ENCODE assay signal across 8 cellular contexts in genomic region chr19:15836595-15837398, GRCh38. TPM values are rescaled to one million over a fixed set of nuclear protein-coding genes. Genes with fewer than 3 reads are reported as not detected.
DNase-seq lines count a peak whose midpoint lies in the region; ATAC-seq and TF ChIP-seq lines count a peak whose summit lies in the region.

No MANE protein-coding gene starts in this region.

- no peaks in the 10 kb centered on the region for H3K79me2 ChIP-seq in osteoblast (ENCODE audit: insufficient read depth, low read length)

- no peaks in the 10 kb centered on the region for H3K27me3 ChIP-seq in osteoblast (ENCODE audit: insufficient read depth, low read length)
- no peaks in the 10 kb centered on the region for H3K27me3 ChIP-seq in thymus (ENCODE audit: control insufficient read depth, insufficient read depth)

- TF ChIP-seq RAD21 in Ishikawa (IDR thresholded peaks at IDR 0.05; ENCODE audit: low read depth), result no peak

- H3K4me2 ChIP-seq in osteoblast (ENCODE audit: insufficient read depth, low read length), result peak overlapping the region; percentile 83

- DNase-seq in DMS79 treated with DMSO at 0.1 percent for 48 hours (lab: John Stamatoyannopoulos, UW) (peak; percentile 97), RPMI8226 (peak; percentile 97), fibroblast of peridontal ligament (ENCODE audit: extremely low read depth) (peak; percentile 89), osteoblast (ENCODE audit: insufficient read length, low spot score, missing footprints) (peak; percentile 97)
- peak; percentile 86 to 89 for DNase-seq in activated T-helper 1 cell treated with anti-CD3 and anti-CD28 coated beads, Interleukin-2, amount 50 U/mL, for 16 hours (ENCODE audit: low read depth in 1 of 2, low spot score in 1 of 2)

- H3K27ac ChIP-seq in osteoblast (ENCODE audit: low read depth, low read length), result peak overlapping the region; percentile 86
- H3K27ac ChIP-seq in thymus (ENCODE audit: low read depth), result peak overlapping the region; percentile 100

- H4K20me1 ChIP-seq in osteoblast (ENCODE audit: insufficient read depth, low read length), result no peaks in the 10 kb centered on the region

- no peaks in the 10 kb centered on the region for H3K36me3 ChIP-seq in osteoblast (ENCODE audit: insufficient read depth, low read length)
- H3K36me3 ChIP-seq in thymus (ENCODE audit: control insufficient read depth, insufficient read depth), result no peaks in the 10 kb centered on the region

- under 1% methylated on average over 49 of the region's 49 CpGs for WGBS in thymus

- TF ChIP-seq CTCF in osteoblast (IDR thresholded peaks at IDR 0.05; ENCODE audit: extremely low read depth, low read depth, low read length), result no peak

- H2AFZ ChIP-seq in osteoblast (ENCODE audit: low read length), result peak overlapping the region; percentile 96

- no peaks in the 10 kb centered on the region for H3K9me3 ChIP-seq in osteoblast (ENCODE audit: low read depth, low read length)
- no peaks in the 10 kb centered on the region for H3K9me3 ChIP-seq in thymus (ENCODE audit: control insufficient read depth)

- TF ChIP-seq EP300 in Ishikawa (IDR thresholded peaks at IDR 0.05; ENCODE audit: borderline replicate concordance), result peak; percentile 21; the same call in 1 of the 2 replicates

- H3K4me3 ChIP-seq in osteoblast (ENCODE audit: insufficient read depth, low read length), result peak overlapping the region; percentile 94
- H3K4me3 ChIP-seq in thymus (ENCODE audit: low read length), result peak overlapping the region; percentile 71

- peak; percentile 91 for ATAC-seq in GM21576 (IDR thresholded peaks at IDR 0.05; ENCODE audit: unreplicated experiment)

- H3K4me1 ChIP-seq in osteoblast (ENCODE audit: insufficient read depth, low read length) (peaks cover 4% of the 10 kb centered on the region), thymus (ENCODE audit: control insufficient read depth, insufficient read depth, low read length) (peaks cover 8% of the 10 kb centered on the region)

TF ChIP-seq in Ishikawa, 13 proteins besides CTCF, POLR2A, EP300 and RAD21:
- TF ChIP-seq EGR1 (IDR thresholded peaks at IDR 0.05) (no peak), USF1 (IDR thresholded peaks at IDR 0.05) (0 out of 2 replicates have a peak, but pooled peaks have one; percentile 28), TCF12 (IDR thresholded peaks at IDR 0.05; ENCODE audit: low read depth) (peak; percentile 21; the same call in 1 of the 2 replicates), TAF1 (IDR thresholded peaks at IDR 0.05; ENCODE audit: low read depth) (peak; percentile 56; the same call in 1 of the 2 replicates), FOXM1 (IDR thresholded peaks at IDR 0.05; ENCODE audit: borderline replicate concordance, low read depth) (no peak), ZBTB7A (IDR thresholded peaks at IDR 0.05; ENCODE audit: low read depth) (0 out of 2 replicates have a peak, but pooled peaks have one; percentile 21), CREB1 (IDR thresholded peaks at IDR 0.05; ENCODE audit: low read depth) (no peak)

RNA-seq across cellular contexts. Expression of gene OR10H1, which starts 21.3 kb away (rescaled TPM):
- not detected in 2 replicates for total RNA-seq in osteoblast
- polyA plus RNA-seq in thymus, result 0.09 TPM

RNA-seq across cellular contexts. Expression of gene OR10H5, which starts 49.3 kb away (rescaled TPM):
- not detected in 2 replicates for total RNA-seq in osteoblast
- 0.05 TPM for polyA plus RNA-seq in thymus

Comparison
In these comparisons a context has a peak if more than half of its experiments do, and no peak if none do; other contexts are left out.
1. Peak in every context shown above with its lines: DNase-seq, ATAC-seq, H3K4me3 ChIP-seq and H3K27ac ChIP-seq.